In genomic region chr18:2998644-2999043, GRCh38 we compare ENCODE assay signal across 1 cellular context.
TF ChIP-seq lines count a peak whose summit lies in the region.

No MANE protein-coding gene starts in this region.

TF ChIP-seq in WTC11, 78 proteins besides CTCF, POLR2A, EP300 and RAD21 (continued from another document):
- TF ChIP-seq ZNF512 (CRISPR knock-in tag; IDR thresholded peaks at IDR 0.05; ENCODE audit: borderline replicate concordance) (no peak), PREB (CRISPR knock-in tag; IDR thresholded peaks at IDR 0.05; ENCODE audit: borderline replicate concordance) (no peak), ZSCAN18 (CRISPR knock-in tag; IDR thresholded peaks at IDR 0.05) (no peak), HMGA2 (CRISPR knock-in tag; IDR thresholded peaks at IDR 0.05) (no peak), MAX (CRISPR knock-in tag; IDR thresholded peaks at IDR 0.05) (no peak), RELA (CRISPR knock-in tag; IDR thresholded peaks at IDR 0.05; ENCODE audit: borderline replicate concordance) (no peak), ZNF396 (CRISPR knock-in tag; IDR thresholded peaks at IDR 0.05; ENCODE audit: borderline replicate concordance) (no peak), TP53 (CRISPR knock-in tag; IDR thresholded peaks at IDR 0.05) (no peak), ERG (CRISPR knock-in tag; IDR thresholded peaks at IDR 0.05) (no peak)
